27 cellular contexts compared by ENCODE assay signal in the genomic region with DNA sequence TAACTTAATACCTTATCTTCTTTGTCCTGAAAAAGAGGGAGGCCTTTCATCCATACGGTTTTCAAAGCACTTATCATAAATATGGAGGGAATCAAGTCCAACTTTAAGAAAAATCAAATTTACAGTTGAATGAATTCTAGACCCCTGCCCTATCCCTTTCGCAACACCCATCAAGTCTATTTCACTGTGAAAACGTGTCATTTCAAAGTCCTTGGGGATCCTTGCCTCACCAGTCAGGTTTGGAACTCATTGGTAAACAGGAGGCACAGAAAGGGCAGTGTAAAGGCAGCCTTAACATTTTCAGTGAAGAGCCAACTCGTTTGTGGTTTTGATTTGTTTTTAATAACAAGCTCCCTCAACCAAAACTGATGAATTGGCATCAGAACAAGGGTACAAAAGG.
"Had no signal": no experiment of that assay in that cellular context is flagged by ENCODE, and none has a peak within 500 bp of the region (broad histone marks: within the 10 kb centered on the region; RNA-seq: fewer than 3 reads in every experiment).

No MANE protein-coding gene starts in this region.

- H3K4me1 ChIP-seq: ascending aorta, body of pancreas, colonic mucosa, foreskin keratinocyte, gastrocnemius medialis had no signal

- DNase-seq: activated CD4-positive, alpha-beta memory T cell treated with anti-CD3 and anti-CD28 coated beads for 36 hours; activated CD4-positive, alpha-beta T cell treated with anti-CD3 and anti-CD28 coated beads for 36 hours; activated CD4-positive, alpha-beta T cell treated with anti-CD3 and anti-CD28 coated beads, Interleukin-2, amount 10 ng/mL, durations not matched to agents 24 days and 14 days; activated CD4-positive, CD25-positive, alpha-beta regulatory T cell; activated CD4-positive, CD25-positive, alpha-beta regulatory T cell treated with anti-CD3 and anti-CD28 coated beads, Interleukin-2, amount 50 U/mL, for 72 hours; activated CD8-positive, alpha-beta memory T cell treated with anti-CD3 and anti-CD28 coated beads, Interleukin-2, amount 10 ng/mL, durations not matched to agents 7 days and 5 days; activated CD8-positive, alpha-beta memory T cell treated with anti-CD3 and anti-CD28 coated beads, Interleukin-2, amount 50 U/mL, for 4 hours; activated CD8-positive, alpha-beta T cell treated with anti-CD3 and anti-CD28 coated beads, Interleukin-2, amount 10 ng/mL, durations not matched to agents 7 days and 5 days; activated gamma-delta T cell; activated naive CD4-positive, alpha-beta T cell; activated naive CD4-positive, alpha-beta T cell treated with anti-CD3 and anti-CD28 coated beads, Interleukin-2, amount 10 ng/mL, durations not matched to agents 7 days and 5 days; activated naive CD8-positive, alpha-beta T cell treated with anti-CD3 and anti-CD28 coated beads, Interleukin-2, amount 10 ng/mL, durations not matched to agents 7 days and 5 days; activated T-cell treated with anti-CD3 and anti-CD28 coated beads, Interleukin-2, amount 50 U/mL, for 1 hour; activated T-cell treated with anti-CD3 and anti-CD28 coated beads, Interleukin-2, amount 50 U/mL, for 48 hours; body of pancreas; central memory CD4-positive, alpha-beta T cell; cerebellar nuclear complex; colonic mucosa; effector CD8-positive, alpha-beta T cell; endodermal cell; foreskin keratinocyte; gastrocnemius medialis; T-helper 1 cell; T-helper 17 cell; T1000 had no signal

- H3K9me3 ChIP-seq: ascending aorta, body of pancreas, colonic mucosa, gastrocnemius medialis had no signal

- H3K4me3 ChIP-seq: ascending aorta, body of pancreas, cardiac muscle cell, colonic mucosa, gastrocnemius medialis had no signal

- H3K36me3 ChIP-seq: ascending aorta, colonic mucosa had no signal

- H3K27me3 ChIP-seq: ascending aorta, body of pancreas, cardiac muscle cell, colonic mucosa, foreskin keratinocyte, gastrocnemius medialis had no signal

- H3K27ac ChIP-seq: ascending aorta, body of pancreas, cardiac muscle cell, colonic mucosa, foreskin keratinocyte, gastrocnemius medialis had no signal
